In genomic region chr4:70992354-70992753, GRCh38 we compare ENCODE assay signal across 8 cellular contexts. TPM values are rescaled to one million over a fixed set of nuclear protein-coding genes. Genes with fewer than 3 reads are reported as not detected.
DNase-seq lines count a peak whose midpoint lies in the region; ATAC-seq, FAIRE-seq and TF ChIP-seq lines count a peak whose summit lies in the region.

No MANE protein-coding gene starts in this region.

- H3K4me2 ChIP-seq in HepG2 (ENCODE audit: low read depth, low read length), result peak overlapping the region; percentile 97

- no peaks in the 10 kb centered on the region; the same call in 1 of the 2 replicates for H4K20me1 ChIP-seq in HepG2 (ENCODE audit: insufficient read depth, low read length)

- H3K27me3 ChIP-seq in A673 (replicated peaks; ENCODE audit: insufficient read depth, low read depth, low read length, poor library complexity), result no peaks in the 10 kb centered on the region
- H3K27me3 ChIP-seq in HepG2 (ENCODE audit: control insufficient read depth in 1 of 2, insufficient read depth in 2 of 2, low read length in 2 of 2), result no peaks in the 10 kb centered on the region

- intact Hi-C loops in A673 (cut with micrococcal nuclease; ENCODE audit: unreplicated experiment), result no loop called here
- intact Hi-C loops in activated B cell treated with CpG ODN at 0.5 μM for 24 hours (cut with micrococcal nuclease), result loop anchor here (5.0 to 10.0 kb wide), 2 partner anchors 45 to 192 kb away; no protein-coding TSS in a partner anchor
- intact Hi-C loops in HepG2 (cut with micrococcal nuclease; ENCODE audit: unreplicated experiment), result loop anchor here (5.0 to 10.0 kb wide), 2 partner anchors 155 to 288 kb away; partner anchors contain the start of gene GRSF1

- in situ Hi-C loops in HepG2 (cut with HindIII; ENCODE audit: extremely low pct_ligation_motif_present, low pct_unique_long_range_greater_than_20kb), result loop anchor here (10.0 kb wide), 1 partner anchor 148 kb away; no protein-coding TSS in a partner anchor

- ATAC-seq in activated B cell treated with CpG ODN at 0.5 μM for 24 hours (ENCODE audit: low read depth), result no peak
- ATAC-seq in HepG2, result no peak
- ATAC-seq in HG03342 (IDR thresholded peaks at IDR 0.05; ENCODE audit: unreplicated experiment), result no peak
- ATAC-seq in GM19328 (IDR thresholded peaks at IDR 0.05; ENCODE audit: unreplicated experiment), result no peak
- ATAC-seq in GM18502 (IDR thresholded peaks at IDR 0.05; ENCODE audit: poor library complexity, unreplicated experiment), result no peak

- H3K4me3 ChIP-seq in A673 (ENCODE audit: low read depth, low read length, poor library complexity, severe bottlenecking) (peak overlapping the region; percentile 80), HepG2 (replicated peaks in 1 of 3; ENCODE audit: insufficient read depth in 1 of 3, low read depth in 2 of 3, low read length in 3 of 3) (peak overlapping the region in 2 of 3 experiments; percentile 67 to 92; a peak in 2 of 6 replicates)

- no peak for DNase-seq in A673 (ENCODE audit: low spot score)
- DNase-seq in HEK293T (ENCODE audit: extremely low spot score), result no peak
- DNase-seq in activated B cell treated with CpG ODN at 0.5 μM for 24 hours, result no peak
- no peak for DNase-seq in HepG2 (ENCODE audit: low spot score)
- DNase-seq in activated CD4-positive, CD25-positive, alpha-beta regulatory T cell (lab: John Stamatoyannopoulos, UW), result no peak

- H2AFZ ChIP-seq in HepG2 (ENCODE audit: low read length), result no peak overlapping the region

- POLR2A ChIA-PET in A673 (lab: Charles Lee; ENCODE audit: low non-redundant PET), result no interaction called here
- POLR2A ChIA-PET in HEK293T (lab: Yijun Ruan, JAX), result interaction anchor here (2.1 kb wide), 1 partner anchor 16 kb away, joined by 8 read pairs; no protein-coding TSS in a partner anchor
- POLR2A ChIA-PET in activated B cell treated with CpG ODN at 0.5 μM for 24 hours (lab: Charles Lee), result interaction anchor here (1.7 to 6.1 kb wide), 6 partner anchors 14 to 304 kb away, joined by 6 to 203 read pairs (median 18); partner anchors contain the start of gene UTP3
- POLR2A ChIA-PET in HepG2 (lab: Yijun Ruan, JAX), result interaction anchor here (2.0 to 2.4 kb wide), 2 partner anchors 22 to 90 kb away, joined by 11 to 18 read pairs; partner anchors contain the start of gene MOB1B

- H3K36me3 ChIP-seq in A673 (ENCODE audit: insufficient read depth, low read length, poor library complexity, severe bottlenecking) (peaks cover 2% of the 10 kb centered on the region), HepG2 (replicated peaks in 1 of 2; ENCODE audit: control insufficient read depth in 1 of 2, insufficient read depth in 2 of 2, low read length in 2 of 2) (no peaks in the 10 kb centered on the region)

- H3K9ac ChIP-seq in HepG2 (ENCODE audit: insufficient read depth, low read depth, low read length), result no peak overlapping the region

- no peaks in the 10 kb centered on the region for H3K27me3 Mint-ChIP-seq in activated B cell treated with CpG ODN at 0.5 μM for 24 hours

- H3K27ac ChIP-seq in A673 (ENCODE audit: low read depth, low read length, poor library complexity, severe bottlenecking) (no peak overlapping the region), HepG2 (ENCODE audit: extremely low read length, insufficient read depth, low read length) (no peak overlapping the region)

- no peaks in the 10 kb centered on the region for H3K4me1 ChIP-seq in A673 (ENCODE audit: insufficient read depth, low read length, poor library complexity, severe bottlenecking)
- peaks cover 41% of the 10 kb centered on the region for H3K4me1 ChIP-seq in HepG2 (ENCODE audit: insufficient read depth, low read length)

- TF ChIP-seq POLR2A in HepG2 (IDR thresholded peaks at IDR 0.05; ENCODE audit: insufficient read depth in 1 of 2, low read depth in 2 of 2, low read length in 2 of 2), result no peak

- no peak for FAIRE-seq in HepG2 (lab: Jason Lieb, UNC)

- peak overlapping the region; percentile 94 for H3K27ac Mint-ChIP-seq in activated B cell treated with CpG ODN at 0.5 μM for 24 hours

- peaks cover 20% of the 10 kb centered on the region for H3K36me3 Mint-ChIP-seq in activated B cell treated with CpG ODN at 0.5 μM for 24 hours (ENCODE audit: low read depth)

- CTCF ChIA-PET in A673 (lab: Charles Lee) (interaction anchor here (0.6 kb wide), 1 partner anchor 17 kb away, joined by 3 read pairs; no protein-coding TSS in a partner anchor), HEK293T (lab: Yijun Ruan, JAX) (no interaction called here), activated B cell treated with CpG ODN at 0.5 μM for 24 hours (lab: Charles Lee) (interaction anchor here (6.3 kb wide), 1 partner anchor 17 kb away, joined by 86 read pairs; no protein-coding TSS in a partner anchor), HepG2 (lab: Yijun Ruan, JAX; ENCODE audit: low intra/inter-chr PET ratio, low total read pairs) (no interaction called here)

- peak overlapping the region; percentile 94 for H3K4me3 Mint-ChIP-seq in activated B cell treated with CpG ODN at 0.5 μM for 24 hours

- peaks cover 34% of the 10 kb centered on the region for H3K79me2 ChIP-seq in HepG2 (ENCODE audit: insufficient read depth, low read length)

- no peak for TF ChIP-seq RAD21 in HepG2 (CRISPR knock-in tag; IDR thresholded peaks at IDR 0.05)

- TF ChIP-seq EP300 in HepG2 (IDR thresholded peaks at IDR 0.05; ENCODE audit: low read depth in 2 of 2, low read length in 2 of 2) (no peak), HepG2 (CRISPR knock-in tag; IDR thresholded peaks at IDR 0.05; ENCODE audit: borderline replicate concordance) (no peak)

- TF ChIP-seq CTCF in A673 (conservative IDR thresholded peaks at IDR 0.05; ENCODE audit: low read depth, low read length), result no peak
- TF ChIP-seq CTCF in activated B cell treated with CpG ODN at 0.5 μM for 24 hours (IDR thresholded peaks at IDR 0.05), result no peak
- no peak for TF ChIP-seq CTCF in HepG2 (CRISPR knock-in tag; IDR thresholded peaks at IDR 0.05)

- BruUV-seq in A673 (replicated peaks; lab: Mats Ljungman, UMichigan) (no TSS peak), HepG2 (replicated peaks; lab: Mats Ljungman, UMichigan) (no TSS peak)

- H3K9me3 ChIP-seq in A673 (ENCODE audit: low read depth, low read length, poor library complexity, severe bottlenecking), result no peaks in the 10 kb centered on the region
- H3K9me3 ChIP-seq in HepG2 (ENCODE audit: low read length), result no peaks in the 10 kb centered on the region

- peaks cover 45% of the 10 kb centered on the region for H3K4me1 Mint-ChIP-seq in activated B cell treated with CpG ODN at 0.5 μM for 24 hours

- 82% methylated on average over 5 of the region's 5 CpGs for WGBS in HepG2 (ENCODE audit: low lambda C conversion rate)

- H3K9me3 Mint-ChIP-seq in activated B cell treated with CpG ODN at 0.5 μM for 24 hours, result no peaks in the 10 kb centered on the region

TF ChIP-seq in HEK293T, 16 proteins besides CTCF, POLR2A, EP300 and RAD21:
- TF ChIP-seq, protein P1, sequence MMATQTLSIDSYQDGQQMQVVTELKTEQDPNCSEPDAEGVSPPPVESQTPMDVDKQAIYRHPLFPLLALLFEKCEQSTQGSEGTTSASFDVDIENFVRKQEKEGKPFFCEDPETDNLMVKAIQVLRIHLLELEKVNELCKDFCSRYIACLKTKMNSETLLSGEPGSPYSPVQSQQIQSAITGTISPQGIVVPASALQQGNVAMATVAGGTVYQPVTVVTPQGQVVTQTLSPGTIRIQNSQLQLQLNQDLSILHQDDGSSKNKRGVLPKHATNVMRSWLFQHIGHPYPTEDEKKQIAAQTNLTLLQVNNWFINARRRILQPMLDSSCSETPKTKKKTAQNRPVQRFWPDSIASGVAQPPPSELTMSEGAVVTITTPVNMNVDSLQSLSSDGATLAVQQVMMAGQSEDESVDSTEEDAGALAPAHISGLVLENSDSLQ (IDR thresholded peaks at IDR 0.05), result peak; percentile 76
- no peak for TF ChIP-seq FOXA1 (IDR thresholded peaks at IDR 0.05)

TF ChIP-seq in HepG2, 621 proteins besides CTCF, POLR2A, EP300 and RAD21 (continues in another document):
- TF ChIP-seq NFYC (CRISPR knock-in tag; IDR thresholded peaks at IDR 0.05), result peak; percentile 57
- no peak for TF ChIP-seq NFKB2 (CRISPR knock-in tag; IDR thresholded peaks at IDR 0.05; ENCODE audit: borderline replicate concordance)
- TF ChIP-seq ZNF652 (CRISPR knock-in tag; IDR thresholded peaks at IDR 0.05; ENCODE audit: borderline replicate concordance, low read depth), result peak; percentile 72; the same call in 1 of the 2 replicates

RNA-seq across cellular contexts. Expression of gene DCK, which starts 1.1 kb away (rescaled TPM):
- total RNA-seq in A673 (2021), result 18.4 and 20.3 TPM in 2 replicates
- 32.6 and 34.3 TPM in 2 replicates for total RNA-seq in activated B cell treated with CpG ODN at 0.5 μM for 24 hours
- 21.8 and 33.5 TPM in 2 replicates for total RNA-seq in HepG2 (2016; rRNA removed; fragmentation: Illumina TruSeq; extraction: Trizol)
- 3.2 and 3.3 TPM in 2 replicates for total RNA-seq in HepG2 (2016; cell fraction: cytosol; rRNA removed; fragmentation: Illumina TruSeq; extraction: Trizol; ENCODE audit: low read depth)
- 22.5 and 31.3 TPM in 2 replicates for total RNA-seq in HepG2 (2016; cell fraction: insoluble cytoplasmic fraction; rRNA removed; fragmentation: Illumina TruSeq; extraction: Trizol)
- total RNA-seq in HepG2 (2016; cell fraction: membrane; rRNA removed; fragmentation: Illumina TruSeq; extraction: Trizol), result 12.4 and 13.6 TPM in 2 replicates
- 13.0 and 17.9 TPM in 2 replicates for total RNA-seq in HepG2 (2016; cell fraction: nucleus; rRNA removed; fragmentation: Illumina TruSeq; extraction: Trizol)
- polyA plus RNA-seq in HepG2 (2011; rRNA removed), result 3.3 and 5.7 TPM in 2 replicates
- 2.4 and 3.3 TPM in 2 replicates for polyA plus RNA-seq in HepG2 (2011; cell fraction: cytosol; rRNA removed)
- polyA plus RNA-seq in HepG2 (2011; cell fraction: nucleus; rRNA removed), result 1.6 and 2.1 TPM in 2 replicates
- polyA plus RNA-seq in HepG2 (2012), result 5.4 and 10.5 TPM in 2 replicates
- 2.2 and 2.3 TPM in 2 replicates for polyA plus RNA-seq in HepG2 (2016; cell fraction: cytosol; fragmentation: Illumina TruSeq; extraction: Trizol; ENCODE audit: low read depth)
- 34.0 and 37.2 TPM in 2 replicates for polyA plus RNA-seq in HepG2 (2016; cell fraction: insoluble cytoplasmic fraction; fragmentation: Illumina TruSeq; extraction: Trizol; ENCODE audit: low read depth)
- 7.5 and 8.5 TPM in 2 replicates for polyA plus RNA-seq in HepG2 (2016; cell fraction: membrane; fragmentation: Illumina TruSeq; extraction: Trizol; ENCODE audit: low read depth)
- 16.6 and 18.1 TPM in 2 replicates for polyA plus RNA-seq in HepG2 (2016; cell fraction: nucleus; fragmentation: Illumina TruSeq; extraction: Trizol; ENCODE audit: insufficient read depth, low read depth)
- polyA minus RNA-seq in HepG2 (2011; rRNA and poly(A)+ RNA removed; ENCODE audit: low replicate concordance), result 1.2 TPM in 2 replicates
- 4.8 TPM in 2 replicates for polyA minus RNA-seq in HepG2 (2011; cell fraction: cytosol; rRNA and poly(A)+ RNA removed)
- 5.1 and 13.9 TPM in 2 replicates for polyA minus RNA-seq in HepG2 (2011; cell fraction: nucleus; rRNA and poly(A)+ RNA removed)

Comparison
In these comparisons a context has a peak if more than half of its experiments do, and no peak if none do; other contexts are left out.
1. CTCF ChIA-PET loops: an anchor here in A673 (0.6 kb wide) and activated B cell treated with CpG ODN at 0.5 μM for 24 hours (6.3 kb wide); none called in HEK293T and HepG2.